Comparison of ENCODE assay signal across 9 cellular contexts in genomic region chr13:91647361-91647970, GRCh38.
DNase-seq lines count a peak whose midpoint lies in the region; ATAC-seq and TF ChIP-seq lines count a peak whose summit lies in the region.
"Had no signal": no experiment of that assay in that cellular context is flagged by ENCODE, and none has a peak within 500 bp of the region (broad histone marks: within the 10 kb centered on the region; RNA-seq: fewer than 3 reads in every experiment).

No MANE protein-coding gene starts in this region.

- H3K27ac ChIP-seq in DND-41 (ENCODE audit: low read length) (no peak overlapping the region), HEK293 (ENCODE audit: extremely low read depth, low read depth, low read length) (no peak overlapping the region), iPS DF 6.9 (ENCODE audit: low read length) (no peak overlapping the region)

- H3K79me2 ChIP-seq in DND-41 (ENCODE audit: insufficient read depth, low read length) = no peaks in the 10 kb centered on the region

- peak; percentile 55 for TF ChIP-seq CTCF in DND-41 (IDR thresholded peaks at IDR 0.05; ENCODE audit: borderline replicate concordance, extremely low read depth, low read length, poor library complexity, severe bottlenecking)
- TF ChIP-seq CTCF in HEK293 (tag by site-specific recombination; IDR thresholded peaks at IDR 0.05) = no peak

- no peak overlapping the region for H3K9ac ChIP-seq in DND-41 (ENCODE audit: low read depth, low read length)

- H3K4me1 Mint-ChIP-seq in stimulated activated effector memory CD8-positive, alpha-beta T cell treated with anti-CD3 and anti-CD28 coated beads, Interleukin-12 subunit alpha, Interleukin-12 subunit beta, amount 100 ng/mL, for 72 hours = no peaks in the 10 kb centered on the region

- H3K4me2 ChIP-seq in DND-41 (ENCODE audit: insufficient read depth, low read length) = no peak overlapping the region

- H3K9me3 ChIP-seq in DND-41 (ENCODE audit: insufficient read depth, low read length, severe bottlenecking) = no peaks in the 10 kb centered on the region
- no peaks in the 10 kb centered on the region for H3K9me3 ChIP-seq in HEK293 (ENCODE audit: control insufficient read depth, insufficient read depth, low read depth, low read length)
- H3K9me3 ChIP-seq in iPS DF 6.9 (ENCODE audit: control insufficient read depth, insufficient read depth, low read length) = no peaks in the 10 kb centered on the region
- H3K9me3 ChIP-seq: HAP-1 had no signal

- H3K4me1 ChIP-seq in DND-41 (ENCODE audit: insufficient read depth, low read length) = no peaks in the 10 kb centered on the region
- no peaks in the 10 kb centered on the region for H3K4me1 ChIP-seq in HEK293 (ENCODE audit: control insufficient read depth, insufficient read depth, low read length)
- H3K4me1 ChIP-seq in iPS DF 6.9 (ENCODE audit: control insufficient read depth, insufficient read depth, low read length) = no peaks in the 10 kb centered on the region
- H3K4me1 ChIP-seq: HAP-1 had no signal

- no peak for ATAC-seq in DND-41 (ENCODE audit: insufficient read depth, low read depth)
- no peak for ATAC-seq in stimulated activated effector memory CD8-positive, alpha-beta T cell treated with anti-CD3 and anti-CD28 coated beads, Interleukin-12 subunit alpha, Interleukin-12 subunit beta, amount 100 ng/mL, for 72 hours
- ATAC-seq in HG03520 (IDR thresholded peaks at IDR 0.05; ENCODE audit: unreplicated experiment) = no peak

- H3K36me3 Mint-ChIP-seq in stimulated activated effector memory CD8-positive, alpha-beta T cell treated with anti-CD3 and anti-CD28 coated beads, Interleukin-12 subunit alpha, Interleukin-12 subunit beta, amount 100 ng/mL, for 72 hours = no peaks in the 10 kb centered on the region

- H3K9me3 Mint-ChIP-seq in stimulated activated effector memory CD8-positive, alpha-beta T cell treated with anti-CD3 and anti-CD28 coated beads, Interleukin-12 subunit alpha, Interleukin-12 subunit beta, amount 100 ng/mL, for 72 hours = peaks cover 5% of the 10 kb centered on the region

- no peaks in the 10 kb centered on the region for H4K20me1 ChIP-seq in DND-41 (ENCODE audit: insufficient read depth, low read length)

- H3K27me3 ChIP-seq in DND-41 (ENCODE audit: insufficient read depth, low read length, poor library complexity) (no peaks in the 10 kb centered on the region), iPS DF 6.9 (ENCODE audit: control insufficient read depth, insufficient read depth, low read length) (no peaks in the 10 kb centered on the region)

- DNase-seq in DND-41 (peak; percentile 4), SHP77 (lab: John Stamatoyannopoulos, UW) (peak; percentile 18 to 61), iPS DF 6.9 (ENCODE audit: low read depth, low spot score) (peak; percentile 58), amniotic stem cell (lab: John Stamatoyannopoulos, UW) (no peak), NCI-H1436 (lab: John Stamatoyannopoulos, UW) (no peak)
- no peak for DNase-seq in stimulated activated effector memory CD8-positive, alpha-beta T cell treated with anti-CD3 and anti-CD28 coated beads, Interleukin-12 subunit alpha, Interleukin-12 subunit beta, amount 100 ng/mL, for 72 hours (ENCODE audit: low spot score in 2 of 2)

- CTCF ChIA-PET in HEK293 (lab: Yijun Ruan, JAX) = interaction anchor here (0.5 to 1.9 kb wide), 8 partner anchors 9 to 1955 kb away, joined by 3 to 6 read pairs (median 3); no protein-coding TSS in a partner anchor

- no peak overlapping the region for H2AFZ ChIP-seq in DND-41 (ENCODE audit: low read depth, low read length)

- POLR2A ChIA-PET in HEK293 (lab: Yijun Ruan, JAX) = no interaction called here

- H3K4me3 Mint-ChIP-seq in stimulated activated effector memory CD8-positive, alpha-beta T cell treated with anti-CD3 and anti-CD28 coated beads, Interleukin-12 subunit alpha, Interleukin-12 subunit beta, amount 100 ng/mL, for 72 hours = no peak overlapping the region

- no peak overlapping the region for H3K27ac Mint-ChIP-seq in stimulated activated effector memory CD8-positive, alpha-beta T cell treated with anti-CD3 and anti-CD28 coated beads, Interleukin-12 subunit alpha, Interleukin-12 subunit beta, amount 100 ng/mL, for 72 hours

- WGBS in iPS DF 6.9 (ENCODE audit: insufficient coverage, insufficient read length) = no CpG with 5 or more reads among the region's 3 CpGs

- H3K4me3 ChIP-seq in DND-41 (ENCODE audit: low read depth in 1 of 2, low read length in 2 of 2) (no peak overlapping the region), HEK293 (ENCODE audit: low read depth, low read length) (no peak overlapping the region), iPS DF 6.9 (ENCODE audit: low read length) (no peak overlapping the region)
- H3K4me3 ChIP-seq: HAP-1 had no signal

- no peaks in the 10 kb centered on the region for H3K36me3 ChIP-seq in DND-41 (ENCODE audit: insufficient read depth, low read length)
- no peaks in the 10 kb centered on the region for H3K36me3 ChIP-seq in HEK293 (ENCODE audit: control insufficient read depth in 2 of 2, insufficient read depth in 1 of 2, low read length in 2 of 2)
- no peaks in the 10 kb centered on the region for H3K36me3 ChIP-seq in iPS DF 6.9 (ENCODE audit: control insufficient read depth, insufficient read depth, low read length)
- H3K36me3 ChIP-seq: HAP-1 had no signal

TF ChIP-seq in HEK293, 187 proteins besides CTCF, POLR2A, EP300 and RAD21:
- TF ChIP-seq ZNF629 (tag by site-specific recombination; IDR thresholded peaks at IDR 0.05) (0 out of 2 replicates have a peak, but pooled peaks have one; percentile 19), TRIM28 (IDR thresholded peaks at IDR 0.05; ENCODE audit: borderline replicate concordance, low read length) (no peak)

Comparison
In these comparisons a context has a peak if more than half of its experiments do, and no peak if none do; other contexts are left out.
1. DNase-seq: peak in DND-41 (single experiment), SHP77 (2 of 2) and iPS DF 6.9 (single experiment); none in stimulated activated effector memory CD8-positive, alpha-beta T cell treated with anti-CD3 and anti-CD28 coated beads, Interleukin-12 subunit alpha, Interleukin-12 subunit beta, amount 100 ng/mL, for 72 hours (0 of 2), amniotic stem cell (single experiment) and NCI-H1436 (single experiment).